24 cellular contexts compared by ENCODE assay signal in genomic region chr7:154858836-154859537, GRCh38.
"Had no signal": no experiment of that assay in that cellular context is flagged by ENCODE, and none has a peak within 500 bp of the region (broad histone marks: within the 10 kb centered on the region; RNA-seq: fewer than 3 reads in every experiment).

No MANE protein-coding gene starts in this region.

- H3K36me3 Mint-ChIP-seq: activated CD8-positive, alpha-beta memory T cell treated with anti-CD3 and anti-CD28 coated beads, Interleukin-2, amount 10 ng/mL, durations not matched to agents 7 days and 5 days; activated naive CD4-positive, alpha-beta T cell treated with anti-CD3 and anti-CD28 coated beads, Interleukin-2, amount 50 U/mL, for 72 hours; brain; T-cell had no signal

- H3K27ac ChIP-seq: KMS-11 had no signal

- H3K9me3 Mint-ChIP-seq: activated B cell treated with CpG ODN at 0.5 μM for 24 hours; activated CD4-positive, alpha-beta T cell treated with anti-CD3 and anti-CD28 coated beads, Interleukin-2, amount 10 ng/mL, durations not matched to agents 24 days and 14 days; activated naive CD4-positive, alpha-beta T cell treated with anti-CD3 and anti-CD28 coated beads, Interleukin-2, amount 50 U/mL, for 72 hours; activated naive CD8-positive, alpha-beta T cell treated with anti-CD3 and anti-CD28 coated beads, Interleukin-2, amount 50 U/mL, for 24 hours; activated T-cell treated with anti-CD3 and anti-CD28 coated beads, Interleukin-2, amount 50 U/mL, for 4 hours; brain; T-cell had no signal

- DNase-seq: activated B cell treated with CpG ODN at 0.5 μM for 24 hours; activated CD4-positive, alpha-beta T cell treated with anti-CD3 and anti-CD28 coated beads for 1 hour; activated CD4-positive, alpha-beta T cell treated with anti-CD3 and anti-CD28 coated beads, Interleukin-2, amount 10 ng/mL, durations not matched to agents 24 days and 14 days; activated CD4-positive, alpha-beta T cell treated with anti-CD3 and anti-CD28 coated beads, Interleukin-2, amount 50 U/mL, for 48 hours; activated CD8-positive, alpha-beta memory T cell treated with anti-CD3 and anti-CD28 coated beads, Interleukin-2, amount 10 ng/mL, durations not matched to agents 7 days and 5 days; activated naive CD4-positive, alpha-beta T cell treated with Interleukin-2 at 50 U/mL for 16 hours; activated naive CD8-positive, alpha-beta T cell treated with anti-CD3 and anti-CD28 coated beads, Interleukin-2, amount 50 U/mL, for 24 hours; activated T-cell treated with anti-CD3 and anti-CD28 coated beads, Interleukin-2, amount 50 U/mL, for 4 hours; amniotic stem cell; MV-4-11; NCI-H1092 treated with DMSO at 0.1 percent for 48 hours; NCI-H1417 treated with DMSO at 0.1 percent for 48 hours; NCI-H1694; NCI-H2029; NCI-H510A treated with DMSO at 0.1 percent for 48 hours; NCI-H69; NK-92 treated with Interleukin-12 subunit alpha and Interleukin-12 subunit beta, amount 100 ng/mL, for 24 hours; SHP77 treated with DMSO at 0.1 percent for 48 hours; T-cell; T-helper 2 cell; T1000 had no signal

- ATAC-seq: activated CD8-positive, alpha-beta memory T cell treated with anti-CD3 and anti-CD28 coated beads, Interleukin-2, amount 10 ng/mL, durations not matched to agents 7 days and 5 days; activated naive CD4-positive, alpha-beta T cell treated with anti-CD3 and anti-CD28 coated beads, Interleukin-2, amount 50 U/mL, for 72 hours; activated naive CD8-positive, alpha-beta T cell treated with anti-CD3 and anti-CD28 coated beads, Interleukin-2, amount 50 U/mL, for 24 hours; activated T-cell treated with anti-CD3 and anti-CD28 coated beads, Interleukin-2, amount 50 U/mL, for 4 hours; T-cell had no signal

- H3K9ac ChIP-seq: KMS-11 had no signal

- H3K4me2 ChIP-seq: KMS-11 had no signal

- H3K27ac Mint-ChIP-seq: activated B cell treated with CpG ODN at 0.5 μM for 24 hours; activated CD4-positive, alpha-beta T cell treated with anti-CD3 and anti-CD28 coated beads, Interleukin-2, amount 10 ng/mL, durations not matched to agents 24 days and 14 days; activated CD8-positive, alpha-beta memory T cell treated with anti-CD3 and anti-CD28 coated beads, Interleukin-2, amount 10 ng/mL, durations not matched to agents 7 days and 5 days; activated naive CD4-positive, alpha-beta T cell treated with anti-CD3 and anti-CD28 coated beads, Interleukin-2, amount 50 U/mL, for 72 hours; activated naive CD8-positive, alpha-beta T cell treated with anti-CD3 and anti-CD28 coated beads, Interleukin-2, amount 50 U/mL, for 24 hours; T-cell had no signal

- H3K4me1 Mint-ChIP-seq: activated B cell treated with CpG ODN at 0.5 μM for 24 hours; activated CD4-positive, alpha-beta T cell treated with anti-CD3 and anti-CD28 coated beads, Interleukin-2, amount 10 ng/mL, durations not matched to agents 24 days and 14 days; activated CD8-positive, alpha-beta memory T cell treated with anti-CD3 and anti-CD28 coated beads, Interleukin-2, amount 10 ng/mL, durations not matched to agents 7 days and 5 days; activated naive CD8-positive, alpha-beta T cell treated with anti-CD3 and anti-CD28 coated beads, Interleukin-2, amount 50 U/mL, for 24 hours; T-cell had no signal

- H3K27me3 Mint-ChIP-seq: activated B cell treated with CpG ODN at 0.5 μM for 24 hours; activated CD4-positive, alpha-beta T cell treated with anti-CD3 and anti-CD28 coated beads, Interleukin-2, amount 10 ng/mL, durations not matched to agents 24 days and 14 days had no signal

- H3K4me3 Mint-ChIP-seq: activated B cell treated with CpG ODN at 0.5 μM for 24 hours; activated CD4-positive, alpha-beta T cell treated with anti-CD3 and anti-CD28 coated beads, Interleukin-2, amount 10 ng/mL, durations not matched to agents 24 days and 14 days; activated CD8-positive, alpha-beta memory T cell treated with anti-CD3 and anti-CD28 coated beads, Interleukin-2, amount 10 ng/mL, durations not matched to agents 7 days and 5 days; activated naive CD8-positive, alpha-beta T cell treated with anti-CD3 and anti-CD28 coated beads, Interleukin-2, amount 50 U/mL, for 24 hours; activated T-cell treated with anti-CD3 and anti-CD28 coated beads, Interleukin-2, amount 50 U/mL, for 4 hours; brain; T-cell had no signal
